ENCODE assay signal across 22 cellular contexts in genomic region chr12:4505381-4505986, GRCh38. TPM values are rescaled to one million over a fixed set of nuclear protein-coding genes. Genes with fewer than 3 reads are reported as not detected.
DNase-seq lines count a peak whose midpoint lies in the region; TF ChIP-seq lines count a peak whose summit lies in the region.
"Had no signal": no experiment of that assay in that cellular context is flagged by ENCODE, and none has a peak within 500 bp of the region (broad histone marks: within the 10 kb centered on the region; RNA-seq: fewer than 3 reads in every experiment).

No MANE protein-coding gene starts in this region.

- no peak overlapping the region for H3K9ac ChIP-seq in H9 (ENCODE audit: extremely low read depth, insufficient read length, low read length)

- H2BK120ac ChIP-seq in H9 (ENCODE audit: low read depth, low read length, poor library complexity, severe bottlenecking) = no peak overlapping the region

- H2AK5ac ChIP-seq in H9 (ENCODE audit: insufficient read length, low read length) = no peak overlapping the region

- no peaks in the 10 kb centered on the region for H3K9me3 ChIP-seq in H9 (ENCODE audit: control insufficient read depth, low read depth, low read length)

- H3K23me2 ChIP-seq in H9 (ENCODE audit: insufficient read length, low read depth, low read length, poor library complexity, severe bottlenecking) = no peaks in the 10 kb centered on the region

- no peak for TF ChIP-seq CTCF in foreskin fibroblast (IDR thresholded peaks at IDR 0.05; ENCODE audit: low read depth, low read length)
- no peak for TF ChIP-seq CTCF in H9 (conservative IDR thresholded peaks at IDR 0.05)

- H3K4ac ChIP-seq in H9 (ENCODE audit: low read depth, low read length) = no peak overlapping the region

- no peak overlapping the region for H3K14ac ChIP-seq in H9 (ENCODE audit: insufficient read depth, low read length)

- H3K27me3 Mint-ChIP-seq in T-helper 1 cell treated with Interleukin-12 subunit alpha and Interleukin-12 subunit beta and Interleukin-4 antibody, amounts not matched to agents 30 μg/mL and 1 μg/mL, for 36 hours (ENCODE audit: low read depth) = no peaks in the 10 kb centered on the region
- no peaks in the 10 kb centered on the region for H3K27me3 Mint-ChIP-seq in H9 (ENCODE audit: low read depth)
- H3K27me3 Mint-ChIP-seq: effector memory CD8-positive, alpha-beta T cell; naive B cell; stimulated activated naive B cell treated with anti-CD40 and anti-IgM and Interleukin-4, amounts not matched to agents 10 μg/mL and 1 μg/mL and 100 μg/mL, for 72 hours had no signal

- H2BK15ac ChIP-seq in H9 (ENCODE audit: low read depth, low read length) = no peak overlapping the region

- no peak overlapping the region for H3K18ac ChIP-seq in H9 (ENCODE audit: insufficient read length, low read depth, low read length)

- H3K79me2 ChIP-seq in H9 (ENCODE audit: insufficient read depth, low read length) = no peaks in the 10 kb centered on the region

- no peak overlapping the region for H2BK20ac ChIP-seq in H9 (ENCODE audit: low read depth, low read length, poor library complexity, severe bottlenecking)

- H3K4me1 ChIP-seq in H9 (ENCODE audit: insufficient read depth, low read length) = no peaks in the 10 kb centered on the region

- no peaks in the 10 kb centered on the region for H3K9me3 Mint-ChIP-seq in T-helper 1 cell treated with Interleukin-12 subunit alpha and Interleukin-12 subunit beta and Interleukin-4 antibody, amounts not matched to agents 30 μg/mL and 1 μg/mL, for 36 hours
- H3K9me3 Mint-ChIP-seq in H9 = no peaks in the 10 kb centered on the region
- H3K9me3 Mint-ChIP-seq: effector memory CD8-positive, alpha-beta T cell; naive B cell; stimulated activated naive B cell treated with anti-CD40 and anti-IgM and Interleukin-4, amounts not matched to agents 10 μg/mL and 1 μg/mL and 100 μg/mL, for 72 hours had no signal

- H3K27ac Mint-ChIP-seq in T-helper 1 cell treated with Interleukin-12 subunit alpha and Interleukin-12 subunit beta and Interleukin-4 antibody, amounts not matched to agents 30 μg/mL and 1 μg/mL, for 36 hours = peak overlapping the region; percentile 32
- H3K27ac Mint-ChIP-seq in H9 = no peak overlapping the region
- H3K27ac Mint-ChIP-seq: naive B cell; stimulated activated naive B cell treated with anti-CD40 and anti-IgM and Interleukin-4, amounts not matched to agents 10 μg/mL and 1 μg/mL and 100 μg/mL, for 72 hours had no signal

- H4K20me1 ChIP-seq in H9 (ENCODE audit: control insufficient read depth, insufficient read depth, insufficient read length) = no peaks in the 10 kb centered on the region

- H3K27ac ChIP-seq in H9 (ENCODE audit: insufficient read length, low read depth, low read length) = no peak overlapping the region

- no peak overlapping the region for H4K8ac ChIP-seq in H9 (replicated peaks; ENCODE audit: insufficient read length, low read depth, low read length)

- H2BK5ac ChIP-seq in H9 (ENCODE audit: insufficient read length, low read length) = no peak overlapping the region

- H4K5ac ChIP-seq in H9 (ENCODE audit: insufficient read length, low read depth, low read length) = no peak overlapping the region

- no peaks in the 10 kb centered on the region for H3K27me3 ChIP-seq in H9 (ENCODE audit: insufficient read depth, low read length)

- H3K56ac ChIP-seq in H9 (ENCODE audit: insufficient read length, low read depth, low read length) = no peak overlapping the region

- WGBS in H9 (ENCODE audit: extremely low coverage, insufficient read length, low lambda C conversion rate) = no CpG with 5 or more reads among the region's 1 CpG

- H3K4me1 Mint-ChIP-seq in T-helper 1 cell treated with Interleukin-12 subunit alpha and Interleukin-12 subunit beta and Interleukin-4 antibody, amounts not matched to agents 30 μg/mL and 1 μg/mL, for 36 hours (ENCODE audit: low read depth) = peaks cover 20% of the 10 kb centered on the region
- peaks cover 0 to 10% of the 10 kb centered on the region in 2 experiments; a peak in 2 of 4 replicates for H3K4me1 Mint-ChIP-seq in H9

- no peaks in the 10 kb centered on the region for H3K79me1 ChIP-seq in H9 (ENCODE audit: insufficient read depth, low read depth, low read length, poor library complexity, severe bottlenecking)

- H3K4me2 ChIP-seq in H9 (ENCODE audit: insufficient read depth, insufficient read length, low read length) = no peak overlapping the region

- no peak overlapping the region for H4K91ac ChIP-seq in H9 (ENCODE audit: insufficient read length, low read depth, low read length)

- no peak overlapping the region for H2BK12ac ChIP-seq in H9 (ENCODE audit: insufficient read length, low read depth, low read length)

- H3K4me3 Mint-ChIP-seq in T-helper 1 cell treated with Interleukin-12 subunit alpha and Interleukin-12 subunit beta and Interleukin-4 antibody, amounts not matched to agents 30 μg/mL and 1 μg/mL, for 36 hours = peak overlapping the region; percentile 5
- H3K4me3 Mint-ChIP-seq in H9 = no peak overlapping the region
- H3K4me3 Mint-ChIP-seq: naive B cell; stimulated activated naive B cell treated with anti-CD40 and anti-IgM and Interleukin-4, amounts not matched to agents 10 μg/mL and 1 μg/mL and 100 μg/mL, for 72 hours had no signal

- peaks cover 33% of the 10 kb centered on the region for H3K36me3 Mint-ChIP-seq in T-helper 1 cell treated with Interleukin-12 subunit alpha and Interleukin-12 subunit beta and Interleukin-4 antibody, amounts not matched to agents 30 μg/mL and 1 μg/mL, for 36 hours (ENCODE audit: low read depth)
- peaks cover 10 to 21% (median 20%) of the 10 kb centered on the region in 3 experiments; a peak in 6 of 7 replicates for H3K36me3 Mint-ChIP-seq in H9 (ENCODE audit: insufficient read depth in 1 of 3, low read depth in 3 of 3)

- DNase-seq in AG08395 (ENCODE audit: low spot score) = peak; percentile 11
- DNase-seq in GM03348 (ENCODE audit: low spot score) = peak; percentile 9
- DNase-seq in foreskin fibroblast = peak; percentile 11 to 38
- DNase-seq in H9 = no peak
- no peak for DNase-seq in LoVo (ENCODE audit: low spot score)
- no peak for DNase-seq in germinal center (ENCODE audit: low spot score)
- DNase-seq in GM19240 (ENCODE audit: insufficient read length, low spot score) = no peak
- DNase-seq: activated CD4-positive, CD25-positive, alpha-beta regulatory T cell treated with anti-CD3 and anti-CD28 coated beads, Interleukin-2, amount 50 U/mL, for 72 hours; aorta; C1 segment of cervical spinal cord; DMS79 treated with DMSO at 0.1 percent for 48 hours; effector memory CD8-positive, alpha-beta T cell; head of caudate nucleus; left cardiac atrium; naive B cell; NCI-H1694; NCI-H69; retina; stimulated activated naive B cell treated with anti-CD40 and anti-IgM and Interleukin-4, amounts not matched to agents 10 μg/mL and 1 μg/mL and 100 μg/mL, for 72 hours had no signal

- H3T11ph ChIP-seq in H9 (ENCODE audit: low read length) = no peak overlapping the region

- no peak overlapping the region for H2AFZ ChIP-seq in H9 (ENCODE audit: low read length)

- H3K4me3 ChIP-seq in foreskin fibroblast (ENCODE audit: low read depth in 1 of 2, low read length in 2 of 2) = no peak overlapping the region

- no peak overlapping the region for H3K23ac ChIP-seq in H9 (ENCODE audit: insufficient read length, low read depth, low read length)

RNA-seq across cellular contexts. Expression of gene RAD51AP1, which starts 33.2 kb away (rescaled TPM):
- total RNA-seq in H9 (2021) = 55.4 and 59.4 TPM in 2 replicates

RNA-seq across cellular contexts. Expression of gene DYRK4, which starts 56.5 kb away (rescaled TPM):
- total RNA-seq in H9 (2021) = 15.5 and 18.0 TPM in 2 replicates

RNA-seq across cellular contexts. Expression of gene FGF6, which starts 59.9 kb away (rescaled TPM):
- total RNA-seq in H9 (2021) = not detected in 2 replicates
- total RNA-seq: aorta; left cardiac atrium; T-helper 1 cell treated with Interleukin-12 subunit alpha and Interleukin-12 subunit beta and Interleukin-4 antibody, amounts not matched to agents 30 ng/mL and 1 ng/mL, for 36 hours; ureter had no signal

Comparison
In these comparisons a context has a peak if more than half of its experiments do, and no peak if none do; other contexts are left out.
1. DNase-seq: peak in AG08395 (single experiment), GM03348 (single experiment) and foreskin fibroblast (2 of 2); none in H9 (single experiment), LoVo (single experiment), germinal center (single experiment) and GM19240 (single experiment).